1 cellular context compared by ENCODE assay signal in the genomic region with DNA sequence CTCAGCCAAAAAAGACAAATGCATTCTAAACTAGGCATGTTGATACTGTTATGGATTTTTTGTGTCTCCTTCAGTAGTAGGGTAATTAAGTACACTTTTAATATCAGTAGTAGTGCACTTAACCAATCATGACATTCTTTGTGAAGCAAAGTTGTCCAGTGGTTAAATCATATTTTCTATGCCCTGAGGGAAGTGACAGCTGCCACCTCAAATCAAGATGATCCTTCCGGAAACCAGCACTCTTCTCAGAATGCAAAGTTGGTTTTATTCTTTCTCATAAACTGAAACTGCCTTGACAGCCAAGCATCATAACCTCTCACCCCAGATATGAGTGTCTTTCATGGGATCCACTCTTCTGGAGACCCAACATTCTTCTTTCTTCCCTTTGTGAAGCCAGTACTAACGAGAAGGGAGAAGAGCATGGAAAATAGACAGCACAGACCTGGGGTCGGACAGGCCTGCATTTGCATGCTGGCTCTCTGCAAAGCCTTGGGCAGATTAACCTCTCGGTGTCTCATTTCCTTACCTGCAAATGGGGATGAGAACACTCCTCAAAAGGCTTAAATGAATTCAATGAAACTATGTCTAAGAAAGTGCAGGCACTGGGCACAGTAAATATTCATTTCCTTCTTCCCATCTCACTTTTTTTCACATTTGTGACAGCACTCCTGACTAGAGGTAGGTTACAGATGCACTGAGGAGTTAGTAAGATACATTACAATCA.
TF ChIP-seq lines count a peak whose summit lies in the region.

No MANE protein-coding gene starts in this region.

TF ChIP-seq in SK-N-SH treated with all-trans-retinoic acid at 6 μM for 48 hours, 23 proteins besides CTCF, POLR2A, EP300 and RAD21 (continued from another document):
- TF ChIP-seq, protein P1, sequence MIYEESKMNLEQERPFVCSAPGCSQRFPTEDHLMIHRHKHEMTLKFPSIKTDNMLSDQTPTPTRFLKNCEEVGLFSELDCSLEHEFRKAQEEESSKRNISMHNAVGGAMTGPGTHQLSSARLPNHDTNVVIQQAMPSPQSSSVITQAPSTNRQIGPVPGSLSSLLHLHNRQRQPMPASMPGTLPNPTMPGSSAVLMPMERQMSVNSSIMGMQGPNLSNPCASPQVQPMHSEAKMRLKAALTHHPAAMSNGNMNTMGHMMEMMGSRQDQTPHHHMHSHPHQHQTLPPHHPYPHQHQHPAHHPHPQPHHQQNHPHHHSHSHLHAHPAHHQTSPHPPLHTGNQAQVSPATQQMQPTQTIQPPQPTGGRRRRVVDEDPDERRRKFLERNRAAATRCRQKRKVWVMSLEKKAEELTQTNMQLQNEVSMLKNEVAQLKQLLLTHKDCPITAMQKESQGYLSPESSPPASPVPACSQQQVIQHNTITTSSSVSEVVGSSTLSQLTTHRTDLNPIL (CRISPR knock-in tag; IDR thresholded peaks at IDR 0.05; ENCODE audit: low read depth) = no peak
- no peak for TF ChIP-seq ARNTL (CRISPR knock-in tag; IDR thresholded peaks at IDR 0.05; ENCODE audit: borderline replicate concordance, low read depth)
- no peak for TF ChIP-seq ZNF70 (CRISPR knock-in tag; IDR thresholded peaks at IDR 0.05)
- TF ChIP-seq, protein P2, sequence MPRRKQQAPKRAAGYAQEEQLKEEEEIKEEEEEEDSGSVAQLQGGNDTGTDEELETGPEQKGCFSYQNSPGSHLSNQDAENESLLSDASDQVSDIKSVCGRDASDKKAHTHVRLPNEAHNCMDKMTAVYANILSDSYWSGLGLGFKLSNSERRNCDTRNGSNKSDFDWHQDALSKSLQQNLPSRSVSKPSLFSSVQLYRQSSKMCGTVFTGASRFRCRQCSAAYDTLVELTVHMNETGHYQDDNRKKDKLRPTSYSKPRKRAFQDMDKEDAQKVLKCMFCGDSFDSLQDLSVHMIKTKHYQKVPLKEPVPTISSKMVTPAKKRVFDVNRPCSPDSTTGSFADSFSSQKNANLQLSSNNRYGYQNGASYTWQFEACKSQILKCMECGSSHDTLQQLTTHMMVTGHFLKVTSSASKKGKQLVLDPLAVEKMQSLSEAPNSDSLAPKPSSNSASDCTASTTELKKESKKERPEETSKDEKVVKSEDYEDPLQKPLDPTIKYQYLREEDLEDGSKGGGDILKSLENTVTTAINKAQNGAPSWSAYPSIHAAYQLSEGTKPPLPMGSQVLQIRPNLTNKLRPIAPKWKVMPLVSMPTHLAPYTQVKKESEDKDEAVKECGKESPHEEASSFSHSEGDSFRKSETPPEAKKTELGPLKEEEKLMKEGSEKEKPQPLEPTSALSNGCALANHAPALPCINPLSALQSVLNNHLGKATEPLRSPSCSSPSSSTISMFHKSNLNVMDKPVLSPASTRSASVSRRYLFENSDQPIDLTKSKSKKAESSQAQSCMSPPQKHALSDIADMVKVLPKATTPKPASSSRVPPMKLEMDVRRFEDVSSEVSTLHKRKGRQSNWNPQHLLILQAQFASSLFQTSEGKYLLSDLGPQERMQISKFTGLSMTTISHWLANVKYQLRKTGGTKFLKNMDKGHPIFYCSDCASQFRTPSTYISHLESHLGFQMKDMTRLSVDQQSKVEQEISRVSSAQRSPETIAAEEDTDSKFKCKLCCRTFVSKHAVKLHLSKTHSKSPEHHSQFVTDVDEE (CRISPR knock-in tag; IDR thresholded peaks at IDR 0.05) = no peak
- no peak for TF ChIP-seq ZFP30 (CRISPR knock-in tag; IDR thresholded peaks at IDR 0.05)
- TF ChIP-seq ZNF8 (CRISPR knock-in tag; IDR thresholded peaks at IDR 0.05) = no peak
- no peak for TF ChIP-seq RARB (CRISPR knock-in tag; IDR thresholded peaks at IDR 0.05)
- TF ChIP-seq, protein P3, sequence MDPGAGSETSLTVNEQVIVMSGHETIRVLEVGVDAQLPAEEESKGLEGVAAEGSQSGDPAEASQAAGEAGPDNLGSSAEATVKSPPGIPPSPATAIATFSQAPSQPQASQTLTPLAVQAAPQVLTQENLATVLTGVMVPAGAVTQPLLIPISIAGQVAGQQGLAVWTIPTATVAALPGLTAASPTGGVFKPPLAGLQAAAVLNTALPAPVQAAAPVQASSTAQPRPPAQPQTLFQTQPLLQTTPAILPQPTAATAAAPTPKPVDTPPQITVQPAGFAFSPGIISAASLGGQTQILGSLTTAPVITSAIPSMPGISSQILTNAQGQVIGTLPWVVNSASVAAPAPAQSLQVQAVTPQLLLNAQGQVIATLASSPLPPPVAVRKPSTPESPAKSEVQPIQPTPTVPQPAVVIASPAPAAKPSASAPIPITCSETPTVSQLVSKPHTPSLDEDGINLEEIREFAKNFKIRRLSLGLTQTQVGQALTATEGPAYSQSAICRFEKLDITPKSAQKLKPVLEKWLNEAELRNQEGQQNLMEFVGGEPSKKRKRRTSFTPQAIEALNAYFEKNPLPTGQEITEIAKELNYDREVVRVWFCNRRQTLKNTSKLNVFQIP (CRISPR knock-in tag; IDR thresholded peaks at IDR 0.05; ENCODE audit: borderline replicate concordance, low read depth) = no peak
- TF ChIP-seq OSR1 (CRISPR knock-in tag; IDR thresholded peaks at IDR 0.05) = no peak
